In the genomic region with DNA sequence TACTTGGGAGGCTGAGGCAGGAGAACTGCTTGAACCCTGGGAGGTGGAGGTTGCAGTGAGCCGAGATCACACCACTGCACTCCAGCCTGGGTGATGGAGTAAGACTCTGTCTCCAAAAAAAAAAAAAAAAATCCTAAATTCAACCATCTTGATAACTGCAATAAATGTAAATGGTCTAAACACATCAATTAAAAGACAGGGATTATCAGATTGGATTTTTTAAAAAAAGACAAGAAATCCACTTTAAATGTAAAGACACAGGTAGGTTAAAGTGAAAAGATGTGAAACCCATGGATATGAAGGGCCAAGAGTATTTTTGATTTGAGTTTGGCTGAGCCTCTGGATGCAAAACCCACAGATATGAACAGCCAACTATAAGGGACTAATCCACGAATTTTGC, we compare ENCODE assay signal across 14 cellular contexts.
A peak's percentile ranks its signal among the peaks of the same experiment; 100 is the strongest.
DNase-seq lines count a peak whose midpoint lies in the region; ATAC-seq, FAIRE-seq and TF ChIP-seq lines count a peak whose summit lies in the region.
"Had no signal": no experiment of that assay in that cellular context is flagged by ENCODE, and none has a peak within 500 bp of the region (broad histone marks: within the 10 kb centered on the region; RNA-seq: fewer than 3 reads in every experiment).

No MANE protein-coding gene starts in this region.

- H3K18ac ChIP-seq in trophoblast cell (ENCODE audit: low read length), result no peak overlapping the region

- peaks cover 0 to 4% (median 0%) of the 10 kb centered on the region in 11 experiments; a peak in 1 of 22 replicates for H4K20me1 ChIP-seq in BLaER1 treated with 17β-estradiol and CSF1 and Interleukin-3, amounts not matched to agents 10 nM and 100 nM
- no peaks in the 10 kb centered on the region for H4K20me1 ChIP-seq in PC-3 (ENCODE audit: low read length)
- no peaks in the 10 kb centered on the region for H4K20me1 ChIP-seq in K562 (replicated peaks; ENCODE audit: control insufficient read depth, insufficient read depth, low read length)

- H3K79me2 ChIP-seq in PC-3 (ENCODE audit: low read length), result no peaks in the 10 kb centered on the region
- H3K79me2 ChIP-seq in K562 (ENCODE audit: control insufficient read depth, insufficient read depth, low read length), result no peaks in the 10 kb centered on the region
- no peaks in the 10 kb centered on the region for H3K79me2 ChIP-seq in trophoblast cell (ENCODE audit: control insufficient read depth, insufficient read depth, low read length, poor library complexity)

- no peaks in the 10 kb centered on the region for H3K9me2 ChIP-seq in PC-3 (replicated peaks; ENCODE audit: low read length)

- peak overlapping the region in 6 of 10 experiments; percentile 11 to 41 (median 23); a peak in 6 of 20 replicates for H3K4me3 ChIP-seq in BLaER1 treated with 17β-estradiol and CSF1 and Interleukin-3, amounts not matched to agents 10 nM and 100 nM
- H3K4me3 ChIP-seq in PC-3 (ENCODE audit: low read length), result peak overlapping the region; percentile 7; the same call in 1 of the 2 replicates
- no peak overlapping the region for H3K4me3 ChIP-seq in K562
- no peak overlapping the region for H3K4me3 ChIP-seq in Peyer's patch
- no peak overlapping the region for H3K4me3 ChIP-seq in trophoblast cell (ENCODE audit: low read depth, low read length)
- H3K4me3 ChIP-seq: GM23338 had no signal

- BruUV-seq in PC-3 (replicated peaks; lab: Mats Ljungman, UMichigan) (no TSS peak), K562 (replicated peaks; lab: Mats Ljungman, UMichigan) (no TSS peak)

- no peak overlapping the region for H3K14ac ChIP-seq in trophoblast cell (ENCODE audit: low read length)

- no peak overlapping the region for H2BK120ac ChIP-seq in trophoblast cell (ENCODE audit: insufficient read depth, low read length, poor library complexity)

- no peaks in the 10 kb centered on the region for H3K9me1 ChIP-seq in K562 (ENCODE audit: control insufficient read depth, insufficient read depth, low read length)

- 94% methylated on average over 2 of the region's 2 CpGs for WGBS in K562 (ENCODE audit: insufficient coverage, low coverage, missing lambda C conversion rate)
- no CpG with 5 or more reads among the region's 2 CpGs for WGBS in trophoblast cell (ENCODE audit: extremely low coverage, insufficient coverage, insufficient read length)

- TF ChIP-seq CTCF in PC-3 (conservative IDR thresholded peaks at IDR 0.05; ENCODE audit: low read depth, low read length), result no peak
- TF ChIP-seq CTCF in K562 (IDR thresholded peaks at IDR 0.05 in 2 of 3, conservative IDR thresholded peaks at IDR 0.05 in 1 of 3; ENCODE audit: insufficient read depth in 2 of 3, low read depth in 1 of 3, low read length in 3 of 3), result no peak
- no peak for TF ChIP-seq CTCF in Peyer's patch (IDR thresholded peaks at IDR 0.05)

- intact Hi-C loops in PC-3 (cut with micrococcal nuclease), result no loop called here
- intact Hi-C loops in K562 (cut with micrococcal nuclease), result no loop called here

- no peak overlapping the region for H4K91ac ChIP-seq in trophoblast cell (ENCODE audit: low read depth, low read length)

- no peaks in the 10 kb centered on the region for H3K4me1 ChIP-seq in BLaER1 treated with 17β-estradiol and CSF1 and Interleukin-3, amounts not matched to agents 10 nM and 100 nM
- H3K4me1 ChIP-seq in PC-3 (ENCODE audit: insufficient read depth, low read length) (no peaks in the 10 kb centered on the region), K562 (replicated peaks in 1 of 2; ENCODE audit: control insufficient read depth in 2 of 2, insufficient read depth in 2 of 2, low read length in 2 of 2) (no peaks in the 10 kb centered on the region), Peyer's patch (no peaks in the 10 kb centered on the region), trophoblast cell (ENCODE audit: control insufficient read depth in 1 of 2, insufficient read depth in 2 of 2, low read length in 2 of 2) (no peaks in the 10 kb centered on the region)
- H3K4me1 ChIP-seq: BE2C had no signal

- no peak overlapping the region for H3K4me2 ChIP-seq in BLaER1 treated with 17β-estradiol and CSF1 and Interleukin-3, amounts not matched to agents 10 nM and 100 nM
- H3K4me2 ChIP-seq in PC-3 (ENCODE audit: low read length), result no peak overlapping the region
- H3K4me2 ChIP-seq in K562 (ENCODE audit: insufficient read depth, low read length), result no peak overlapping the region
- H3K4me2 ChIP-seq in trophoblast cell (ENCODE audit: low read length), result no peak overlapping the region
- H3K4me2 ChIP-seq: GM23338 had no signal

- ATAC-seq in PC-3 (no peak), K562 (no peak), GM18502 (IDR thresholded peaks at IDR 0.05; ENCODE audit: poor library complexity, unreplicated experiment) (no peak)
- ATAC-seq: GM23338 had no signal

- no peak overlapping the region for H2AFZ ChIP-seq in PC-3 (ENCODE audit: low read length)
- H2AFZ ChIP-seq in K562 (ENCODE audit: low read depth, low read length), result no peak overlapping the region
- H2AFZ ChIP-seq in trophoblast cell (ENCODE audit: insufficient read depth, low read length, poor library complexity), result no peak overlapping the region
- H2AFZ ChIP-seq: GM23338 had no signal

- no peaks in the 10 kb centered on the region for H3F3A ChIP-seq in PC-3 (ENCODE audit: low read length, unreplicated experiment)

- H3K79me1 ChIP-seq in trophoblast cell (ENCODE audit: low read length), result no peaks in the 10 kb centered on the region

- TF ChIP-seq EP300 in K562 (IDR thresholded peaks at IDR 0.05; ENCODE audit: low read length), result no peak

- H2BK5ac ChIP-seq in trophoblast cell (ENCODE audit: low read depth, low read length, poor library complexity), result no peak overlapping the region

- CTCF ChIA-PET in PC-3 (lab: Charles Lee) (no interaction called here), K562 (lab: Yijun Ruan, JAX; ENCODE audit: low intra/inter-chr PET ratio) (no interaction called here)

- no peaks in the 10 kb centered on the region for H3K27me3 ChIP-seq in BLaER1 treated with 17β-estradiol and CSF1 and Interleukin-3, amounts not matched to agents 10 nM and 100 nM
- H3K27me3 ChIP-seq in PC-3 (ENCODE audit: low read length) (no peaks in the 10 kb centered on the region), K562 (ENCODE audit: control insufficient read depth in 2 of 2, insufficient read depth in 2 of 2, low read length in 2 of 2) (no peaks in the 10 kb centered on the region), Peyer's patch (no peaks in the 10 kb centered on the region), trophoblast cell (ENCODE audit: insufficient read depth, low read length) (no peaks in the 10 kb centered on the region)
- H3K27me3 ChIP-seq: BE2C had no signal

- no peak overlapping the region for H4K12ac ChIP-seq in trophoblast cell (ENCODE audit: low read depth, low read length)

- H3K9me3 ChIP-seq in BLaER1 treated with 17β-estradiol and CSF1 and Interleukin-3, amounts not matched to agents 10 nM and 100 nM (replicated peaks in 1 of 11), result peaks cover 63 to 73% (median 68%) of the 10 kb centered on the region in 11 experiments
- H3K9me3 ChIP-seq in PC-3 (ENCODE audit: low read length) (peaks cover 7% of the 10 kb centered on the region), K562 (replicated peaks; ENCODE audit: control insufficient read depth, insufficient read depth, low read depth, low read length) (peaks cover 11% of the 10 kb centered on the region), Peyer's patch (peaks cover 0 to 22% (median 0%) of the 10 kb centered on the region in 4 donors), trophoblast cell (ENCODE audit: insufficient read depth, low read depth, low read length) (peaks cover 10% of the 10 kb centered on the region)
- H3K9me3 ChIP-seq: BE2C had no signal

- in situ Hi-C loops in K562 (cut with MboI), result no loop called here

- H4K8ac ChIP-seq in trophoblast cell (ENCODE audit: low read depth, low read length), result no peak overlapping the region

- FAIRE-seq in K562 (lab: Jason Lieb, UNC), result no peak
- FAIRE-seq: A204.1 had no signal

- POLR2A ChIA-PET in PC-3 (lab: Charles Lee; ENCODE audit: unreplicated experiment) (no interaction called here), K562 (lab: Yijun Ruan, JAX) (no interaction called here)

- no peak for DNase-seq in PC-3
- DNase-seq in K562 (ENCODE audit: extremely low read depth in 1 of 4, low spot score in 3 of 4), result no peak
- DNase-seq in Peyer's patch, result no peak
- no peak for DNase-seq in trophoblast cell
- DNase-seq in HCEC 1CT, result no peak
- DNase-seq: BE2C; CD4-positive, CD25-positive, alpha-beta regulatory T cell; DMS53; GF-D8; H9 had no signal

- peaks cover 99 to 100% (median 100%) of the 10 kb centered on the region in 11 experiments for H3K36me3 ChIP-seq in BLaER1 treated with 17β-estradiol and CSF1 and Interleukin-3, amounts not matched to agents 10 nM and 100 nM
- H3K36me3 ChIP-seq in PC-3 (ENCODE audit: low read depth, low read length) (peaks cover 72% of the 10 kb centered on the region), K562 (ENCODE audit: control insufficient read depth, insufficient read depth, low read length) (peaks cover 62% of the 10 kb centered on the region), Peyer's patch (peaks cover 6 to 98% (median 7%) of the 10 kb centered on the region in 3 donors), trophoblast cell (ENCODE audit: control insufficient read depth in 1 of 2, insufficient read depth in 2 of 2, low read length in 2 of 2) (peaks cover 36 to 40% of the 10 kb centered on the region in 2 experiments)

- H2BK12ac ChIP-seq in trophoblast cell (ENCODE audit: low read length), result no peak overlapping the region

- no peak for TF ChIP-seq RAD21 in K562 (CRISPR knock-in tag; conservative IDR thresholded peaks at IDR 0.05 in 1 of 2, IDR thresholded peaks at IDR 0.05 in 1 of 2)

- no peak overlapping the region for H3K4ac ChIP-seq in trophoblast cell (ENCODE audit: low read depth, low read length)

- no peak overlapping the region for H3K27ac ChIP-seq in BLaER1 treated with 17β-estradiol and CSF1 and Interleukin-3, amounts not matched to agents 10 nM and 100 nM
- H3K27ac ChIP-seq in PC-3 (ENCODE audit: low read length) (no peak overlapping the region), K562 (ENCODE audit: extremely low read depth, low read depth, low read length) (no peak overlapping the region), Peyer's patch (no peak overlapping the region), trophoblast cell (ENCODE audit: low read depth, low read length) (no peak overlapping the region)

- H3K23ac ChIP-seq in trophoblast cell (ENCODE audit: low read length), result no peak overlapping the region

- no peak for TF ChIP-seq POLR2A in K562 (conservative IDR thresholded peaks at IDR 0.05)
- no peak for TF ChIP-seq POLR2A in Peyer's patch (IDR thresholded peaks at IDR 0.05)

- H3K9ac ChIP-seq in BLaER1 treated with 17β-estradiol and CSF1 and Interleukin-3, amounts not matched to agents 10 nM and 100 nM, result no peak overlapping the region
- H3K9ac ChIP-seq in PC-3 (ENCODE audit: low read length), result no peak overlapping the region
- no peak overlapping the region for H3K9ac ChIP-seq in K562 (ENCODE audit: insufficient read depth in 1 of 2, low read depth in 2 of 2, low read length in 2 of 2)
- no peak overlapping the region for H3K9ac ChIP-seq in trophoblast cell (ENCODE audit: low read length)

- no peak overlapping the region for H2AK5ac ChIP-seq in trophoblast cell (ENCODE audit: low read length)

TF ChIP-seq in K562, 482 proteins besides CTCF, POLR2A, EP300 and RAD21 (continues in another document):
- TF ChIP-seq SRF (CRISPR knock-in tag; IDR thresholded peaks at IDR 0.05) (no peak), ILF3 (IDR thresholded peaks at IDR 0.05; ENCODE audit: borderline replicate concordance) (no peak), CHCHD3 (CRISPR knock-in tag; IDR thresholded peaks at IDR 0.05) (no peak), ZNF354B (CRISPR knock-in tag; IDR thresholded peaks at IDR 0.05) (peak; percentile 90)

Comparison
In these comparisons a context has a peak if more than half of its experiments do, and no peak if none do; other contexts are left out.
1. H3K4me3 ChIP-seq: peak in BLaER1 treated with 17β-estradiol and CSF1 and Interleukin-3, amounts not matched to agents 10 nM and 100 nM (6 of 10) and PC-3 (single experiment); none in K562 (single experiment), Peyer's patch (0 of 4) and trophoblast cell (single experiment).